1 cellular context compared by ENCODE assay signal in genomic region chr5:180781900-180782326, GRCh38.
TF ChIP-seq lines count a peak whose summit lies in the region.
"Not testable (repeated sequence)": the region's sequence is repeated elsewhere in the genome, so short reads cannot be mapped to it uniquely, and the experiment has no call there.

No MANE protein-coding gene starts in this region.

TF ChIP-seq in K562, 482 proteins besides CTCF, POLR2A, EP300 and RAD21 (continued from another document and continues in another):
- TF ChIP-seq VEZF1 (CRISPR knock-in tag; IDR thresholded peaks at IDR 0.05) (peak; percentile 56), TARDBP (IDR thresholded peaks at IDR 0.05) (0 out of 2 replicates have a peak, but pooled peaks have one; percentile 60), STAT5A (IDR thresholded peaks at IDR 0.05; ENCODE audit: borderline replicate concordance, low read length) (peak; percentile 63; the same call in 1 of the 2 replicates), CXXC5 (CRISPR knock-in tag; IDR thresholded peaks at IDR 0.05) (peak; percentile 74), SP1 (CRISPR knock-in tag; IDR thresholded peaks at IDR 0.05) (peak; percentile 46; the same call in 1 of the 2 replicates), POLR2AphosphoS5 (IDR thresholded peaks at IDR 0.05; ENCODE audit: control insufficient read depth, insufficient read depth, low read depth, low read length) (peak; percentile 56; the same call in 1 of the 2 replicates), ADNP (tag; IDR thresholded peaks at IDR 0.05) (peak; percentile 40), IRF9 (tag; IDR thresholded peaks at IDR 0.05) (peak; percentile 70; the same call in 1 of the 2 replicates), PML (IDR thresholded peaks at IDR 0.05; ENCODE audit: low read length) (peak; percentile 79), ZBTB17 (CRISPR knock-in tag; IDR thresholded peaks at IDR 0.05) (peak; percentile 95), CEBPB (tag; IDR thresholded peaks at IDR 0.05) (peak; percentile 96), TCF3 (CRISPR knock-in tag; IDR thresholded peaks at IDR 0.05) (peak; percentile 96), KLF1 (tag; IDR thresholded peaks at IDR 0.05) (peak; percentile 76), NR2C1 (tag; IDR thresholded peaks at IDR 0.05) (0 out of 2 replicates have a peak, but pooled peaks have one; percentile 9), LEF1 (IDR thresholded peaks at IDR 0.05) (peak; percentile 73), PHB2 (IDR thresholded peaks at IDR 0.05; ENCODE audit: low read depth) (peak; percentile 79), NCOA2 (IDR thresholded peaks at IDR 0.05; ENCODE audit: partially characterized antibody in 2 of 2) (peak; percentile 9 to 57), SMARCA4 (IDR thresholded peaks at IDR 0.05) (peak; percentile 93), MYNN (IDR thresholded peaks at IDR 0.05) (peak; percentile 59; the same call in 1 of the 2 replicates), CEBPG (CRISPR knock-in tag; IDR thresholded peaks at IDR 0.05) (peak; percentile 72), CEBPG (tag; conservative IDR thresholded peaks at IDR 0.05 in 1 of 2, IDR thresholded peaks at IDR 0.05 in 1 of 2) (peak in 1 of 2 experiments; percentile 88; a peak in 2 of 4 replicates), KDM1A (IDR thresholded peaks at IDR 0.05) (peak; percentile 30 to 55; a peak in 2 of 4 replicates), ATF7 (IDR thresholded peaks at IDR 0.05) (peak; percentile 72; the same call in 1 of the 2 replicates), HDAC1 (IDR thresholded peaks at IDR 0.05) (0 out of 4 replicates have a peak, but pooled peaks of 1 of the 2 experiments have one; percentile 67), NFIC (IDR thresholded peaks at IDR 0.05) (peak; percentile 87), ARNT (IDR thresholded peaks at IDR 0.05) (peak; percentile 74 to 90; a peak in 3 of 4 replicates), MYC (IDR thresholded peaks at IDR 0.05; ENCODE audit: low read depth, low read length) (peak; percentile 49; the same call in 1 of the 2 replicates), ZMIZ1 (IDR thresholded peaks at IDR 0.05; ENCODE audit: low read depth in 2 of 2, low read length in 2 of 2) (peak in 1 of 2 experiments; percentile 90; a peak in 2 of 4 replicates), EP400 (IDR thresholded peaks at IDR 0.05) (peak; percentile 23; the same call in 1 of the 2 replicates), ZNF583 (CRISPR knock-in tag; IDR thresholded peaks at IDR 0.05) (peak; percentile 70; the same call in 1 of the 2 replicates), CBFA2T3 (IDR thresholded peaks at IDR 0.05) (peak; percentile 96), TFAP4 (CRISPR knock-in tag; IDR thresholded peaks at IDR 0.05; ENCODE audit: borderline replicate concordance) (peak; percentile 44; the same call in 1 of the 2 replicates), TRIM24 (IDR thresholded peaks at IDR 0.05) (peak; percentile 98), ZNF175 (CRISPR knock-in tag; IDR thresholded peaks at IDR 0.05; ENCODE audit: low read depth) (0 out of 2 replicates have a peak, but pooled peaks have one; percentile 53), HDAC2 (IDR thresholded peaks at IDR 0.05) (peak; percentile 72; the same call in 1 of the 2 replicates), TBL1XR1 (IDR thresholded peaks at IDR 0.05; ENCODE audit: low read length in 2 of 2) (peak in 1 of 2 experiments; percentile 57; a peak in 2 of 4 replicates), CC2D1A (IDR thresholded peaks at IDR 0.05) (peak; percentile 92), ETV5 (CRISPR knock-in tag; IDR thresholded peaks at IDR 0.05; ENCODE audit: low read depth) (peak; percentile 63; the same call in 1 of the 2 replicates), ZNF589 (CRISPR knock-in tag; IDR thresholded peaks at IDR 0.05; ENCODE audit: low read depth) (peak; percentile 64; the same call in 1 of the 2 replicates), TOE1 (IDR thresholded peaks at IDR 0.05; ENCODE audit: borderline replicate concordance) (peak; percentile 50; the same call in 1 of the 2 replicates), CHAMP1 (IDR thresholded peaks at IDR 0.05) (peak; percentile 69; the same call in 1 of the 2 replicates), TAL1 (IDR thresholded peaks at IDR 0.05) (peak; percentile 97), AFF1 (IDR thresholded peaks at IDR 0.05; ENCODE audit: low read depth in 1 of 2, partially characterized antibody in 2 of 2) (peak in 1 of 2 experiments; percentile 65), EGR1 (conservative IDR thresholded peaks at IDR 0.05) (0 out of 2 replicates have a peak, but pooled peaks have one; percentile 11), CBFA2T2 (conservative IDR thresholded peaks at IDR 0.05) (peak; percentile 95), MTA1 (IDR thresholded peaks at IDR 0.05; ENCODE audit: borderline replicate concordance) (peak; percentile 79), GATA2 (CRISPR knock-in tag; IDR thresholded peaks at IDR 0.05) (peak; percentile 85), TEAD4 (IDR thresholded peaks at IDR 0.05; ENCODE audit: low read length) (peak; percentile 94), KLF16 (IDR thresholded peaks at IDR 0.05) (peak; percentile 90), ZBTB7A (IDR thresholded peaks at IDR 0.05; ENCODE audit: borderline replicate concordance, control insufficient read depth, low read depth, low read length) (peak; percentile 91)
- not testable (repeated sequence) for TF ChIP-seq NR2C1 (IDR thresholded peaks at IDR 0.05); MYNN (CRISPR knock-in tag; IDR thresholded peaks at IDR 0.05); MYC (CRISPR knock-in tag; IDR thresholded peaks at IDR 0.05; ENCODE audit: borderline replicate concordance, low read depth); TOE1 (CRISPR knock-in tag; IDR thresholded peaks at IDR 0.05; ENCODE audit: borderline replicate concordance, low read depth); TEAD4 (CRISPR knock-in tag; IDR thresholded peaks at IDR 0.05; ENCODE audit: borderline replicate concordance)
